Comparison of ENCODE assay signal across 1 cellular context in genomic region chr2:54054774-54055173, GRCh38.
TF ChIP-seq lines count a peak whose summit lies in the region.

No MANE protein-coding gene starts in this region.

TF ChIP-seq in HepG2, 621 proteins besides CTCF, POLR2A, EP300 and RAD21:
- TF ChIP-seq, protein P1, sequence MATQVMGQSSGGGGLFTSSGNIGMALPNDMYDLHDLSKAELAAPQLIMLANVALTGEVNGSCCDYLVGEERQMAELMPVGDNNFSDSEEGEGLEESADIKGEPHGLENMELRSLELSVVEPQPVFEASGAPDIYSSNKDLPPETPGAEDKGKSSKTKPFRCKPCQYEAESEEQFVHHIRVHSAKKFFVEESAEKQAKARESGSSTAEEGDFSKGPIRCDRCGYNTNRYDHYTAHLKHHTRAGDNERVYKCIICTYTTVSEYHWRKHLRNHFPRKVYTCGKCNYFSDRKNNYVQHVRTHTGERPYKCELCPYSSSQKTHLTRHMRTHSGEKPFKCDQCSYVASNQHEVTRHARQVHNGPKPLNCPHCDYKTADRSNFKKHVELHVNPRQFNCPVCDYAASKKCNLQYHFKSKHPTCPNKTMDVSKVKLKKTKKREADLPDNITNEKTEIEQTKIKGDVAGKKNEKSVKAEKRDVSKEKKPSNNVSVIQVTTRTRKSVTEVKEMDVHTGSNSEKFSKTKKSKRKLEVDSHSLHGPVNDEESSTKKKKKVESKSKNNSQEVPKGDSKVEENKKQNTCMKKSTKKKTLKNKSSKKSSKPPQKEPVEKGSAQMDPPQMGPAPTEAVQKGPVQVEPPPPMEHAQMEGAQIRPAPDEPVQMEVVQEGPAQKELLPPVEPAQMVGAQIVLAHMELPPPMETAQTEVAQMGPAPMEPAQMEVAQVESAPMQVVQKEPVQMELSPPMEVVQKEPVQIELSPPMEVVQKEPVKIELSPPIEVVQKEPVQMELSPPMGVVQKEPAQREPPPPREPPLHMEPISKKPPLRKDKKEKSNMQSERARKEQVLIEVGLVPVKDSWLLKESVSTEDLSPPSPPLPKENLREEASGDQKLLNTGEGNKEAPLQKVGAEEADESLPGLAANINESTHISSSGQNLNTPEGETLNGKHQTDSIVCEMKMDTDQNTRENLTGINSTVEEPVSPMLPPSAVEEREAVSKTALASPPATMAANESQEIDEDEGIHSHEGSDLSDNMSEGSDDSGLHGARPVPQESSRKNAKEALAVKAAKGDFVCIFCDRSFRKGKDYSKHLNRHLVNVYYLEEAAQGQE (IDR thresholded peaks at IDR 0.05; ENCODE audit: borderline replicate concordance in 1 of 2, low read depth in 1 of 2, low read length in 2 of 2), result no peak
- TF ChIP-seq ERF (CRISPR knock-in tag; IDR thresholded peaks at IDR 0.05) (no peak), PCBP1 (IDR thresholded peaks at IDR 0.05; ENCODE audit: borderline replicate concordance, low read depth, low read length) (no peak), CBX5 (CRISPR knock-in tag; IDR thresholded peaks at IDR 0.05; ENCODE audit: borderline replicate concordance) (no peak), HNF1B (CRISPR knock-in tag; IDR thresholded peaks at IDR 0.05) (no peak), HMG20B (CRISPR knock-in tag; conservative IDR thresholded peaks at IDR 0.05) (no peak), ZNF326 (CRISPR knock-in tag; IDR thresholded peaks at IDR 0.05; ENCODE audit: borderline replicate concordance) (no peak), RFXAP (CRISPR knock-in tag; IDR thresholded peaks at IDR 0.05; ENCODE audit: borderline replicate concordance) (no peak), SPEN (CRISPR knock-in tag; IDR thresholded peaks at IDR 0.05; ENCODE audit: low read depth) (no peak), ZKSCAN1 (IDR thresholded peaks at IDR 0.05; ENCODE audit: low read length) (no peak), ZNF724P (CRISPR knock-in tag; IDR thresholded peaks at IDR 0.05; ENCODE audit: borderline replicate concordance) (no peak), ZNF746 (CRISPR knock-in tag; IDR thresholded peaks at IDR 0.05) (no peak), ARNT2 (CRISPR knock-in tag; IDR thresholded peaks at IDR 0.05; ENCODE audit: low read depth) (no peak)
- TF ChIP-seq, protein P2, sequence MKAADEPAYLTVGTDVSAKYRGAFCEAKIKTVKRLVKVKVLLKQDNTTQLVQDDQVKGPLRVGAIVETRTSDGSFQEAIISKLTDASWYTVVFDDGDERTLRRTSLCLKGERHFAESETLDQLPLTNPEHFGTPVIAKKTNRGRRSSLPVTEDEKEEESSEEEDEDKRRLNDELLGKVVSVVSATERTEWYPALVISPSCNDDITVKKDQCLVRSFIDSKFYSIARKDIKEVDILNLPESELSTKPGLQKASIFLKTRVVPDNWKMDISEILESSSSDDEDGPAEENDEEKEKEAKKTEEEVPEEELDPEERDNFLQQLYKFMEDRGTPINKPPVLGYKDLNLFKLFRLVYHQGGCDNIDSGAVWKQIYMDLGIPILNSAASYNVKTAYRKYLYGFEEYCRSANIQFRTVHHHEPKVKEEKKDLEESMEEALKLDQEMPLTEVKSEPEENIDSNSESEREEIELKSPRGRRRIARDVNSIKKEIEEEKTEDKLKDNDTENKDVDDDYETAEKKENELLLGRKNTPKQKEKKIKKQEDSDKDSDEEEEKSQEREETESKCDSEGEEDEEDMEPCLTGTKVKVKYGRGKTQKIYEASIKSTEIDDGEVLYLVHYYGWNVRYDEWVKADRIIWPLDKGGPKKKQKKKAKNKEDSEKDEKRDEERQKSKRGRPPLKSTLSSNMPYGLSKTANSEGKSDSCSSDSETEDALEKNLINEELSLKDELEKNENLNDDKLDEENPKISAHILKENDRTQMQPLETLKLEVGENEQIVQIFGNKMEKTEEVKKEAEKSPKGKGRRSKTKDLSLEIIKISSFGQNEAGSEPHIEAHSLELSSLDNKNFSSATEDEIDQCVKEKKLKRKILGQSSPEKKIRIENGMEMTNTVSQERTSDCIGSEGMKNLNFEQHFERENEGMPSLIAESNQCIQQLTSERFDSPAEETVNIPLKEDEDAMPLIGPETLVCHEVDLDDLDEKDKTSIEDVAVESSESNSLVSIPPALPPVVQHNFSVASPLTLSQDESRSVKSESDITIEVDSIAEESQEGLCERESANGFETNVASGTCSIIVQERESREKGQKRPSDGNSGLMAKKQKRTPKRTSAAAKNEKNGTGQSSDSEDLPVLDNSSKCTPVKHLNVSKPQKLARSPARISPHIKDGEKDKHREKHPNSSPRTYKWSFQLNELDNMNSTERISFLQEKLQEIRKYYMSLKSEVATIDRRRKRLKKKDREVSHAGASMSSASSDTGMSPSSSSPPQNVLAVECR (CRISPR knock-in tag; IDR thresholded peaks at IDR 0.05; ENCODE audit: borderline replicate concordance), result no peak
- TF ChIP-seq, protein P3, sequence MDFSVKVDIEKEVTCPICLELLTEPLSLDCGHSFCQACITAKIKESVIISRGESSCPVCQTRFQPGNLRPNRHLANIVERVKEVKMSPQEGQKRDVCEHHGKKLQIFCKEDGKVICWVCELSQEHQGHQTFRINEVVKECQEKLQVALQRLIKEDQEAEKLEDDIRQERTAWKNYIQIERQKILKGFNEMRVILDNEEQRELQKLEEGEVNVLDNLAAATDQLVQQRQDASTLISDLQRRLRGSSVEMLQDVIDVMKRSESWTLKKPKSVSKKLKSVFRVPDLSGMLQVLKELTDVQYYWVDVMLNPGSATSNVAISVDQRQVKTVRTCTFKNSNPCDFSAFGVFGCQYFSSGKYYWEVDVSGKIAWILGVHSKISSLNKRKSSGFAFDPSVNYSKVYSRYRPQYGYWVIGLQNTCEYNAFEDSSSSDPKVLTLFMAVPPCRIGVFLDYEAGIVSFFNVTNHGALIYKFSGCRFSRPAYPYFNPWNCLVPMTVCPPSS (IDR thresholded peaks at IDR 0.05), result no peak
- TF ChIP-seq, protein P4, sequence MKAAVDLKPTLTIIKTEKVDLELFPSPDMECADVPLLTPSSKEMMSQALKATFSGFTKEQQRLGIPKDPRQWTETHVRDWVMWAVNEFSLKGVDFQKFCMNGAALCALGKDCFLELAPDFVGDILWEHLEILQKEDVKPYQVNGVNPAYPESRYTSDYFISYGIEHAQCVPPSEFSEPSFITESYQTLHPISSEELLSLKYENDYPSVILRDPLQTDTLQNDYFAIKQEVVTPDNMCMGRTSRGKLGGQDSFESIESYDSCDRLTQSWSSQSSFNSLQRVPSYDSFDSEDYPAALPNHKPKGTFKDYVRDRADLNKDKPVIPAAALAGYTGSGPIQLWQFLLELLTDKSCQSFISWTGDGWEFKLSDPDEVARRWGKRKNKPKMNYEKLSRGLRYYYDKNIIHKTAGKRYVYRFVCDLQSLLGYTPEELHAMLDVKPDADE (CRISPR knock-in tag; IDR thresholded peaks at IDR 0.05), result no peak
- TF ChIP-seq, protein P5, sequence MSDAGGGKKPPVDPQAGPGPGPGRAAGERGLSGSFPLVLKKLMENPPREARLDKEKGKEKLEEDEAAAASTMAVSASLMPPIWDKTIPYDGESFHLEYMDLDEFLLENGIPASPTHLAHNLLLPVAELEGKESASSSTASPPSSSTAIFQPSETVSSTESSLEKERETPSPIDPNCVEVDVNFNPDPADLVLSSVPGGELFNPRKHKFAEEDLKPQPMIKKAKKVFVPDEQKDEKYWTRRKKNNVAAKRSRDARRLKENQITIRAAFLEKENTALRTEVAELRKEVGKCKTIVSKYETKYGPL (CRISPR knock-in tag; IDR thresholded peaks at IDR 0.05), result no peak
- TF ChIP-seq, protein P6, sequence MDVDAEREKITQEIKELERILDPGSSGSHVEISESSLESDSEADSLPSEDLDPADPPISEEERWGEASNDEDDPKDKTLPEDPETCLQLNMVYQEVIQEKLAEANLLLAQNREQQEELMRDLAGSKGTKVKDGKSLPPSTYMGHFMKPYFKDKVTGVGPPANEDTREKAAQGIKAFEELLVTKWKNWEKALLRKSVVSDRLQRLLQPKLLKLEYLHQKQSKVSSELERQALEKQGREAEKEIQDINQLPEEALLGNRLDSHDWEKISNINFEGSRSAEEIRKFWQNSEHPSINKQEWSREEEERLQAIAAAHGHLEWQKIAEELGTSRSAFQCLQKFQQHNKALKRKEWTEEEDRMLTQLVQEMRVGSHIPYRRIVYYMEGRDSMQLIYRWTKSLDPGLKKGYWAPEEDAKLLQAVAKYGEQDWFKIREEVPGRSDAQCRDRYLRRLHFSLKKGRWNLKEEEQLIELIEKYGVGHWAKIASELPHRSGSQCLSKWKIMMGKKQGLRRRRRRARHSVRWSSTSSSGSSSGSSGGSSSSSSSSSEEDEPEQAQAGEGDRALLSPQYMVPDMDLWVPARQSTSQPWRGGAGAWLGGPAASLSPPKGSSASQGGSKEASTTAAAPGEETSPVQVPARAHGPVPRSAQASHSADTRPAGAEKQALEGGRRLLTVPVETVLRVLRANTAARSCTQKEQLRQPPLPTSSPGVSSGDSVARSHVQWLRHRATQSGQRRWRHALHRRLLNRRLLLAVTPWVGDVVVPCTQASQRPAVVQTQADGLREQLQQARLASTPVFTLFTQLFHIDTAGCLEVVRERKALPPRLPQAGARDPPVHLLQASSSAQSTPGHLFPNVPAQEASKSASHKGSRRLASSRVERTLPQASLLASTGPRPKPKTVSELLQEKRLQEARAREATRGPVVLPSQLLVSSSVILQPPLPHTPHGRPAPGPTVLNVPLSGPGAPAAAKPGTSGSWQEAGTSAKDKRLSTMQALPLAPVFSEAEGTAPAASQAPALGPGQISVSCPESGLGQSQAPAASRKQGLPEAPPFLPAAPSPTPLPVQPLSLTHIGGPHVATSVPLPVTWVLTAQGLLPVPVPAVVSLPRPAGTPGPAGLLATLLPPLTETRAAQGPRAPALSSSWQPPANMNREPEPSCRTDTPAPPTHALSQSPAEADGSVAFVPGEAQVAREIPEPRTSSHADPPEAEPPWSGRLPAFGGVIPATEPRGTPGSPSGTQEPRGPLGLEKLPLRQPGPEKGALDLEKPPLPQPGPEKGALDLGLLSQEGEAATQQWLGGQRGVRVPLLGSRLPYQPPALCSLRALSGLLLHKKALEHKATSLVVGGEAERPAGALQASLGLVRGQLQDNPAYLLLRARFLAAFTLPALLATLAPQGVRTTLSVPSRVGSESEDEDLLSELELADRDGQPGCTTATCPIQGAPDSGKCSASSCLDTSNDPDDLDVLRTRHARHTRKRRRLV (CRISPR knock-in tag; IDR thresholded peaks at IDR 0.05), result no peak
